Comparison of ENCODE assay signal across 8 cellular contexts in the genomic region with DNA sequence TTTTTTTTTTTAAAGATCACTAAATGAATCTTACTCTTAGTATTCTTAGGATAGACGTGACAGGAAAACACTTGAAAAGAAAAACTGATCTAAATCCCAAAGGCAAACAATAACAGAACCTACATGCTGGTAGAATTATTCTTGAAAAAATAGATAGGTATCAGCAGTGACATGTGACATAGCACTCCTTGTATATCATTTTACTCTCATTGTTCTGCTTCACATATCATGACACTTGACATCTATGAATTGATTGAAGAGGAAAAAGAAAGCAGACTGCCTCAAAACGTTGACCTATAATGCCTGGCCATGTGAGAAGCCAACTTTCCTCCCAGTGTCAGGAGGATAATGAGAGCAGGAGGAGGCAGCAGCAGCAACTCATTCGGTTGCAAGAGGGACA.
"Had no signal": no experiment of that assay in that cellular context is flagged by ENCODE, and none has a peak within 500 bp of the region (broad histone marks: within the 10 kb centered on the region; RNA-seq: fewer than 3 reads in every experiment).

No MANE protein-coding gene starts in this region.

- FAIRE-seq: H1, H54, HepG2 had no signal

- H3K4me3 ChIP-seq: GM23338 had no signal

- DNase-seq: H9, HCEC 1CT, KBM-7 had no signal

- H3K27ac ChIP-seq: HL-60 had no signal

- H3K4me2 ChIP-seq: GM23338 had no signal

- H2AFZ ChIP-seq: GM23338 had no signal
